In the genomic region with DNA sequence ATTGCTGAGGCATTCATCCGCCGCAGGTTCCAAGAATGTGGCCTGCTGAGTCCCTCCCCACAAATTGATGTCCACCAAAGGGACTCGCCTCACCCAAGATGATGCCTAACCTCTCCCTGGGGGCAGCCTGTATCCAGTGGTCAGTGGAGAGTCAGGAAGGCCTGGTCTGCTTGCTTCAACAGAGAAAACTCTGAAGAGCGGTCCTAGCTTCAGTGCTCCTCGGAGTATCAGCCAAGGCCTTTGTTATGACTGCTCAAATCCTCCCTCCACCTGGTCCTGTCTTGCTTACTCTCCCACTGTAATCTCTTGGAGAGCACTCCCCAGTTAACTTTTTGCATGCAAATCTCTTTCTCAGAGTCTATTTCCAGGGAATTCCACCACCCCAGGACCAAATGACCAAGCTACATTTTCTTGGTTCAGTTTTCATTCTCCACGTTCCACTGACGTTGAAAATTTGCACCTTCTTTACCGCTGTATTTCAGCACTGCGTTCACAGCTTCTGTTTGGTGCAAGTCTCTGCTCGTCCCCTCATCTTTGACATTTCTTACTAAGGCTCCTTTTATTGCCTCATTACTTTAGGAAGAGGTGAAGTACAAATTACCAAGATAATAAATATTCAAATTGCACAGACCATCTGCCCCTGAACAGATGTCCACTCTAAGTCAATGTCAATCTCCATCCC, we compare ENCODE assay signal across 11 cellular contexts. TPM values are rescaled to one million over a fixed set of nuclear protein-coding genes. Genes with fewer than 3 reads are reported as not detected.
DNase-seq lines count a peak whose midpoint lies in the region; ATAC-seq and TF ChIP-seq lines count a peak whose summit lies in the region.
"Had no signal": no experiment of that assay in that cellular context is flagged by ENCODE, and none has a peak within 500 bp of the region (broad histone marks: within the 10 kb centered on the region; RNA-seq: fewer than 3 reads in every experiment).

No MANE protein-coding gene starts in this region.

- no peak overlapping the region for H3T11ph ChIP-seq in H9 (ENCODE audit: low read length)

- H3K4me3 ChIP-seq in CD4-positive, alpha-beta memory T cell (ENCODE audit: low read length in 2 of 2) = no peak overlapping the region
- no peak overlapping the region for H3K4me3 ChIP-seq in lower lobe of right lung

- H2BK15ac ChIP-seq in H9 (ENCODE audit: low read depth, low read length) = no peak overlapping the region

- no peaks in the 10 kb centered on the region for H3K79me1 ChIP-seq in H9 (ENCODE audit: insufficient read depth, low read depth, low read length, poor library complexity, severe bottlenecking)

- H3K4ac ChIP-seq in H9 (ENCODE audit: low read depth, low read length) = no peak overlapping the region

- H2BK12ac ChIP-seq in H9 (ENCODE audit: insufficient read length, low read depth, low read length) = no peak overlapping the region

- no peak overlapping the region for H3K23ac ChIP-seq in H9 (ENCODE audit: insufficient read length, low read depth, low read length)

- H3K27ac ChIP-seq in CD4-positive, alpha-beta memory T cell (ENCODE audit: low read depth, low read length) = peak overlapping the region; percentile 58
- no peak overlapping the region for H3K27ac ChIP-seq in H9 (ENCODE audit: insufficient read length, low read depth, low read length)
- H3K27ac ChIP-seq in lower lobe of right lung = peak overlapping the region; percentile 61

- peaks cover 46 to 87% (median 63%) of the 10 kb centered on the region in 4 donors for H3K4me1 Mint-ChIP-seq in CD4-positive, alpha-beta memory T cell
- H3K4me1 Mint-ChIP-seq in H9 = peaks cover 48 to 53% of the 10 kb centered on the region in 2 experiments
- peaks cover 58% of the 10 kb centered on the region for H3K4me1 Mint-ChIP-seq in activated T-helper 2 cell treated with anti-CD3 and anti-CD28 coated beads, Interferon-gamma antibody, Interleukin-2, Interleukin-4, amounts not matched to agents 10 μg/mL and 5 μg/mL and 100 μg/mL, durations not matched to agents 14 hours and 24 hours and 36 hours (ENCODE audit: low read depth)

- H4K5ac ChIP-seq in H9 (ENCODE audit: insufficient read length, low read depth, low read length) = no peak overlapping the region

- intact Hi-C loops in CD4-positive, alpha-beta memory T cell (cut with micrococcal nuclease) = loop anchor here (1.0 to 2.0 kb wide), 3 partner anchors 10 to 19 kb away; no protein-coding TSS in a partner anchor
- intact Hi-C loops in activated T-helper 2 cell treated with anti-CD3 and anti-CD28 coated beads, Interferon-gamma antibody, Interleukin-2, Interleukin-4, amounts not matched to agents 10 μg/mL and 5 μg/mL and 100 μg/mL, durations not matched to agents 14 hours and 24 hours and 36 hours (cut with micrococcal nuclease) = loop anchor here (2.0 kb wide), 2 partner anchors 13 to 47 kb away; no protein-coding TSS in a partner anchor
- intact Hi-C loops in lower lobe of right lung (cut with DNase I) = no loop called here

- no peak overlapping the region for H3K4me2 ChIP-seq in H9 (ENCODE audit: insufficient read depth, insufficient read length, low read length)

- H2BK20ac ChIP-seq in H9 (ENCODE audit: low read depth, low read length, poor library complexity, severe bottlenecking) = no peak overlapping the region

- DNase-seq in CD4-positive, alpha-beta memory T cell = peak in 1 of 5 donors; percentile 12
- no peak for DNase-seq in H9
- no peak for DNase-seq in activated T-helper 2 cell treated with anti-CD3 and anti-CD28 coated beads, Interferon-gamma antibody, Interleukin-2, Interleukin-4, amounts not matched to agents 10 μg/mL and 5 μg/mL and 100 μg/mL, durations not matched to agents 14 hours and 24 hours and 36 hours (ENCODE audit: low spot score)
- no peak for DNase-seq in lower lobe of right lung
- no peak for DNase-seq in stimulated activated naive CD4-positive, alpha-beta T cell (lab: John Stamatoyannopoulos, UW)
- DNase-seq in NCI-H748 (lab: John Stamatoyannopoulos, UW; ENCODE audit: unreplicated experiment) = no peak
- no peak for DNase-seq in GF-D8 (lab: John Stamatoyannopoulos, UW)
- DNase-seq: NCI-H187 treated with DMSO at 0.1 percent for 48 hours, OCI-M1, retina had no signal

- no peaks in the 10 kb centered on the region for H3K36me3 ChIP-seq in CD4-positive, alpha-beta memory T cell (ENCODE audit: insufficient read depth, low read length)
- H3K36me3 ChIP-seq in lower lobe of right lung = no peaks in the 10 kb centered on the region

- no peaks in the 10 kb centered on the region for H3K23me2 ChIP-seq in H9 (ENCODE audit: insufficient read length, low read depth, low read length, poor library complexity, severe bottlenecking)

- H3K4me3 Mint-ChIP-seq in CD4-positive, alpha-beta memory T cell = peak overlapping the region in 6 of 8 donors; percentile 45 to 73 (median 66)
- H3K4me3 Mint-ChIP-seq in H9 = no peak overlapping the region
- peak overlapping the region; percentile 15 for H3K4me3 Mint-ChIP-seq in activated T-helper 2 cell treated with anti-CD3 and anti-CD28 coated beads, Interferon-gamma antibody, Interleukin-2, Interleukin-4, amounts not matched to agents 10 μg/mL and 5 μg/mL and 100 μg/mL, durations not matched to agents 14 hours and 24 hours and 36 hours (ENCODE audit: low read depth)

- no peak for TF ChIP-seq CTCF in H9 (conservative IDR thresholded peaks at IDR 0.05)
- no peak for TF ChIP-seq CTCF in lower lobe of right lung (IDR thresholded peaks at IDR 0.05)

- H3K27me3 ChIP-seq in CD4-positive, alpha-beta memory T cell (ENCODE audit: insufficient read depth, low read length) = no peaks in the 10 kb centered on the region
- H3K27me3 ChIP-seq in H9 (ENCODE audit: insufficient read depth, low read length) = no peaks in the 10 kb centered on the region
- H3K27me3 ChIP-seq in lower lobe of right lung (ENCODE audit: low read depth) = no peaks in the 10 kb centered on the region

- no peak overlapping the region for H3K56ac ChIP-seq in H9 (ENCODE audit: insufficient read length, low read depth, low read length)

- H3K79me2 ChIP-seq in H9 (ENCODE audit: insufficient read depth, low read length) = no peaks in the 10 kb centered on the region

- peak overlapping the region; percentile 88 to 98 (median 97) for H3K27ac Mint-ChIP-seq in CD4-positive, alpha-beta memory T cell
- peak overlapping the region; percentile 29 to 92 (median 32) for H3K27ac Mint-ChIP-seq in H9
- peak overlapping the region; percentile 83 for H3K27ac Mint-ChIP-seq in activated T-helper 2 cell treated with anti-CD3 and anti-CD28 coated beads, Interferon-gamma antibody, Interleukin-2, Interleukin-4, amounts not matched to agents 10 μg/mL and 5 μg/mL and 100 μg/mL, durations not matched to agents 14 hours and 24 hours and 36 hours

- POLR2A ChIA-PET in CD4-positive, alpha-beta memory T cell (lab: Charles Lee; ENCODE audit: partially characterized antibody) = interaction anchor here (0.8 to 4.7 kb wide), 17 partner anchors 9 to 116 kb away, joined by 3 to 53 read pairs (median 7); a partner anchor contains a TSS

- H3K9me3 Mint-ChIP-seq in CD4-positive, alpha-beta memory T cell = peaks cover 0 to 2% (median 0%) of the 10 kb centered on the region in 8 donors
- H3K9me3 Mint-ChIP-seq in H9 = peaks cover 8% of the 10 kb centered on the region in 2 experiments
- peaks cover 7% of the 10 kb centered on the region for H3K9me3 Mint-ChIP-seq in activated T-helper 2 cell treated with anti-CD3 and anti-CD28 coated beads, Interferon-gamma antibody, Interleukin-2, Interleukin-4, amounts not matched to agents 10 μg/mL and 5 μg/mL and 100 μg/mL, durations not matched to agents 14 hours and 24 hours and 36 hours

- no peak overlapping the region for H4K8ac ChIP-seq in H9 (replicated peaks; ENCODE audit: insufficient read length, low read depth, low read length)

- no peaks in the 10 kb centered on the region for H3K9me3 ChIP-seq in CD4-positive, alpha-beta memory T cell (ENCODE audit: control insufficient read depth in 1 of 2, low read length in 2 of 2)
- H3K9me3 ChIP-seq in H9 (ENCODE audit: control insufficient read depth, low read depth, low read length) = no peaks in the 10 kb centered on the region
- no peaks in the 10 kb centered on the region for H3K9me3 ChIP-seq in lower lobe of right lung

- H3K27me3 Mint-ChIP-seq in CD4-positive, alpha-beta memory T cell = no peaks in the 10 kb centered on the region
- H3K27me3 Mint-ChIP-seq in H9 (ENCODE audit: low read depth) = no peaks in the 10 kb centered on the region
- H3K27me3 Mint-ChIP-seq in activated T-helper 2 cell treated with anti-CD3 and anti-CD28 coated beads, Interferon-gamma antibody, Interleukin-2, Interleukin-4, amounts not matched to agents 10 μg/mL and 5 μg/mL and 100 μg/mL, durations not matched to agents 14 hours and 24 hours and 36 hours (ENCODE audit: low read depth) = no peaks in the 10 kb centered on the region

- H2AFZ ChIP-seq in H9 (ENCODE audit: low read length) = no peak overlapping the region

- no peak overlapping the region for H2BK5ac ChIP-seq in H9 (ENCODE audit: insufficient read length, low read length)

- ATAC-seq in lower lobe of right lung = no peak
- ATAC-seq in GM21528 (IDR thresholded peaks at IDR 0.05; ENCODE audit: low FRiP score, unreplicated experiment) = no peak

- no peak overlapping the region for H3K9ac ChIP-seq in H9 (ENCODE audit: extremely low read depth, insufficient read length, low read length)

- no peaks in the 10 kb centered on the region for H4K20me1 ChIP-seq in H9 (ENCODE audit: control insufficient read depth, insufficient read depth, insufficient read length)

- no peak overlapping the region for H3K18ac ChIP-seq in H9 (ENCODE audit: insufficient read length, low read depth, low read length)

- H3K4me1 ChIP-seq in CD4-positive, alpha-beta memory T cell (ENCODE audit: insufficient read depth, low read length) = peaks cover 72% of the 10 kb centered on the region
- H3K4me1 ChIP-seq in H9 (ENCODE audit: insufficient read depth, low read length) (peaks cover 11% of the 10 kb centered on the region; the same call in 1 of the 2 replicates), lower lobe of right lung (peaks cover 39% of the 10 kb centered on the region)

- H2BK120ac ChIP-seq in H9 (ENCODE audit: low read depth, low read length, poor library complexity, severe bottlenecking) = no peak overlapping the region

- H4K91ac ChIP-seq in H9 (ENCODE audit: insufficient read length, low read depth, low read length) = no peak overlapping the region

- WGBS in H9 (ENCODE audit: extremely low coverage, insufficient read length, low lambda C conversion rate) = no CpG with 5 or more reads among the region's 10 CpGs

- peaks cover 3 to 8% of the 10 kb centered on the region in 2 donors for H3K36me3 Mint-ChIP-seq in CD4-positive, alpha-beta memory T cell
- peaks cover 7 to 9% (median 9%) of the 10 kb centered on the region in 3 experiments for H3K36me3 Mint-ChIP-seq in H9 (ENCODE audit: insufficient read depth in 1 of 3, low read depth in 3 of 3)
- peaks cover 44% of the 10 kb centered on the region for H3K36me3 Mint-ChIP-seq in activated T-helper 2 cell treated with anti-CD3 and anti-CD28 coated beads, Interferon-gamma antibody, Interleukin-2, Interleukin-4, amounts not matched to agents 10 μg/mL and 5 μg/mL and 100 μg/mL, durations not matched to agents 14 hours and 24 hours and 36 hours (ENCODE audit: low read depth)

- CTCF ChIA-PET in CD4-positive, alpha-beta memory T cell (lab: Charles Lee; ENCODE audit: partially characterized antibody) = interaction anchor here (0.8 to 7.9 kb wide), 11 partner anchors 9 to 55 kb away, joined by 3 to 66 read pairs (median 9); no protein-coding TSS in a partner anchor

- H2AK5ac ChIP-seq in H9 (ENCODE audit: insufficient read length, low read length) = no peak overlapping the region

- no peak overlapping the region for H3K14ac ChIP-seq in H9 (ENCODE audit: insufficient read depth, low read length)

RNA-seq across cellular contexts. Expression of a gene that starts 22.3 kb away (rescaled TPM):
- total RNA-seq in CD4-positive, alpha-beta memory T cell = 10 to 100 TPM; 44.2 to 48.0 TPM
- 100 to 1,000 TPM in 1 of 2 donors, 10 to 100 TPM in 1; 83.4 to 137 TPM for polyA plus RNA-seq in CD4-positive, alpha-beta memory T cell
- total RNA-seq in H9 (2021) (20.6 and 23.9 TPM in 2 replicates), lower lobe of right lung (49.9 TPM)
- 60.0 and 60.9 TPM in 2 replicates for total RNA-seq in activated T-helper 2 cell treated with anti-CD3 and anti-CD28 coated beads, Interferon-gamma antibody, Interleukin-2, Interleukin-4, amounts not matched to agents 10 μg/mL and 5 μg/mL and 100 μg/mL, durations not matched to agents 14 hours and 24 hours and 36 hours

Comparison
In these comparisons a context has a peak if more than half of its experiments do, and no peak if none do; other contexts are left out.
1. H3K27ac Mint-ChIP-seq: peak in every context shown above with its lines; median percentile 97 in CD4-positive, alpha-beta memory T cell; 83 in activated T-helper 2 cell treated with anti-CD3 and anti-CD28 coated beads, Interferon-gamma antibody, Interleukin-2, Interleukin-4, amounts not matched to agents 10 μg/mL and 5 μg/mL and 100 μg/mL, durations not matched to agents 14 hours and 24 hours and 36 hours; 32 in H9.
2. H3K4me3 Mint-ChIP-seq: peak in CD4-positive, alpha-beta memory T cell (6 of 8) and activated T-helper 2 cell treated with anti-CD3 and anti-CD28 coated beads, Interferon-gamma antibody, Interleukin-2, Interleukin-4, amounts not matched to agents 10 μg/mL and 5 μg/mL and 100 μg/mL, durations not matched to agents 14 hours and 24 hours and 36 hours (single experiment); none in H9 (0 of 2).